1 cellular context compared by ENCODE assay signal in the genomic region with DNA sequence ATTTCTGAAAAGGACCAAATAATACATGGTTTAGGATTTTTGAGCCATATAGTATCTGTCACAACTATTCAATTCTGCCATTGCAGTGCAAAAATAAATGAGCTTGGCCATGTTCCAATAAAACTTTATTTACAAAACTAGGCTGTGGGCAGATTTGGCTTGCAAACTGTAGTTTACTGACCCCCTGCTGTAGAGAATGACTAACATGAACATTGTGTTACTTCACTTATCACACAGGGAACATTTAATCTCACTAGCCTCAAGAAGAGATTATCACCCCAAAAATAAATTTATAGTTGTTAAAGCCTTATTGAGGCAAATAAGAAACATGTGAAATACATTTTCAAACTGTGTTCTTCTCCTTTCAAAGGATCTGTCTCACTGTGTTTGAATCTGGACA.
TF ChIP-seq lines count a peak whose summit lies in the region.

No MANE protein-coding gene starts in this region.

TF ChIP-seq in H1, 55 proteins besides CTCF, POLR2A, EP300 and RAD21 (continued from another document):
- no peak for TF ChIP-seq RBBP5 (IDR thresholded peaks at IDR 0.05; ENCODE audit: borderline replicate concordance, low read depth, low read length)
- no peak for TF ChIP-seq CREB1 (IDR thresholded peaks at IDR 0.05)
